In the genomic region with DNA sequence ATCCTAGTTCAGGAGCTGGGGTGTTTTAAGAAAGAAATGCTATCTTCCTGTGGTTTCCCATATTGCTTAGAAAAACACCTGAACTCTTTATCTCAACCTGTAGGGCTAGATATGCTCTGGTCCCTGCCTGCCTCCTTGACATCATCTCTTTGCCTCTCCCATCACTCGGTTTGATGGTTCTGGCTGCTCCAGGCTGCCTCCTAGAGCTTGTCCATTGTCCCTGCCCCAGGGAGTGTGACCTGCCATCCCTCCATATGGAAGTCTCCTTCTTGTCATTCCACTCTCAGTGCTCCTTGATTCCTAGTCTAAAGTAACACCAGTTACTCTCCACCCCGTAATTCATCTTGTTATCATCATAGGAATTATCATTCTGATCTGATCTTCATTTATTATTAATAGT, we compare ENCODE assay signal across 13 cellular contexts.
DNase-seq lines count a peak whose midpoint lies in the region; ATAC-seq and TF ChIP-seq lines count a peak whose summit lies in the region.
"Had no signal": no experiment of that assay in that cellular context is flagged by ENCODE, and none has a peak within 500 bp of the region (broad histone marks: within the 10 kb centered on the region; RNA-seq: fewer than 3 reads in every experiment).

No MANE protein-coding gene starts in this region.

- no peaks in the 10 kb centered on the region for H3K4me1 ChIP-seq in GM23338 (ENCODE audit: insufficient read depth)
- H3K4me1 ChIP-seq in H9 (ENCODE audit: insufficient read depth, low read length), result no peaks in the 10 kb centered on the region
- no peaks in the 10 kb centered on the region for H3K4me1 ChIP-seq in endodermal cell (ENCODE audit: control insufficient read depth, insufficient read depth, low read length)
- H3K4me1 ChIP-seq in mesendoderm (ENCODE audit: control insufficient read depth, low read depth, low read length), result no peaks in the 10 kb centered on the region
- H3K4me1 ChIP-seq: Caco-2 had no signal

- H3K27me3 Mint-ChIP-seq in GM23338 (ENCODE audit: insufficient read depth, low read depth, poor library complexity), result peaks cover 4% of the 10 kb centered on the region
- peaks cover 7% of the 10 kb centered on the region for H3K27me3 Mint-ChIP-seq in H9 (ENCODE audit: low read depth)
- H3K27me3 Mint-ChIP-seq in endodermal cell (ENCODE audit: insufficient read depth), result peaks cover 45% of the 10 kb centered on the region

- H3K79me1 ChIP-seq in H9 (ENCODE audit: insufficient read depth, low read depth, low read length, poor library complexity, severe bottlenecking) (no peaks in the 10 kb centered on the region), mesendoderm (ENCODE audit: low read length) (no peaks in the 10 kb centered on the region)

- no peaks in the 10 kb centered on the region; the same call in 2 of the 3 replicates for H3K9me3 Mint-ChIP-seq in GM23338
- no peaks in the 10 kb centered on the region; a peak in 2 of 5 replicates for H3K9me3 Mint-ChIP-seq in H9
- peaks cover 2% of the 10 kb centered on the region for H3K9me3 Mint-ChIP-seq in endodermal cell

- H3T11ph ChIP-seq in H9 (ENCODE audit: low read length), result no peak overlapping the region

- H2BK5ac ChIP-seq in H9 (ENCODE audit: insufficient read length, low read length) (no peak overlapping the region), mesendoderm (ENCODE audit: low read length) (no peak overlapping the region)

- TF ChIP-seq CTCF in GM23338 (conservative IDR thresholded peaks at IDR 0.05; ENCODE audit: low read depth in 2 of 2) (peak; percentile 46 to 68), H9 (conservative IDR thresholded peaks at IDR 0.05) (peak; percentile 64), endodermal cell (conservative IDR thresholded peaks at IDR 0.05) (peak; percentile 69)

- no peak overlapping the region for H3K14ac ChIP-seq in H9 (ENCODE audit: insufficient read depth, low read length)

- H3K56ac ChIP-seq in H9 (ENCODE audit: insufficient read length, low read depth, low read length) (no peak overlapping the region), mesendoderm (ENCODE audit: low read length) (no peak overlapping the region)

- no peak overlapping the region for H3K23ac ChIP-seq in H9 (ENCODE audit: insufficient read length, low read depth, low read length)
- H3K23ac ChIP-seq in mesendoderm (ENCODE audit: low read length), result no peak overlapping the region

- H3K4me2 ChIP-seq in GM23338, result no peak overlapping the region
- no peak overlapping the region for H3K4me2 ChIP-seq in H9 (ENCODE audit: insufficient read depth, insufficient read length, low read length)
- H3K4me2 ChIP-seq in mesendoderm (ENCODE audit: low read length), result no peak overlapping the region

- no peak overlapping the region for H2BK12ac ChIP-seq in H9 (ENCODE audit: insufficient read length, low read depth, low read length)

- H3K36me3 ChIP-seq in GM23338 (ENCODE audit: insufficient read depth), result no peaks in the 10 kb centered on the region
- H3K36me3 ChIP-seq in endodermal cell (ENCODE audit: control insufficient read depth, insufficient read depth, low read length), result no peaks in the 10 kb centered on the region
- H3K36me3 ChIP-seq in mesendoderm (ENCODE audit: control insufficient read depth, insufficient read depth, low read length), result no peaks in the 10 kb centered on the region

- H2AFZ ChIP-seq in GM23338 (no peak overlapping the region), H9 (ENCODE audit: low read length) (no peak overlapping the region)

- no CpG with 5 or more reads among the region's 2 CpGs for WGBS in H9 (ENCODE audit: extremely low coverage, insufficient read length, low lambda C conversion rate)
- WGBS in endodermal cell (ENCODE audit: insufficient coverage in 1 of 2, insufficient read length in 1 of 2), 2 experiments, result 38 to 72% methylated on average over 1 to 2 of the region's 2 CpGs
- no CpG with 5 or more reads among the region's 2 CpGs for WGBS in mesendoderm (ENCODE audit: extremely low coverage, insufficient coverage, low lambda C conversion rate)

- H3K79me2 ChIP-seq in GM23338 (replicated peaks; ENCODE audit: insufficient read depth) (no peaks in the 10 kb centered on the region), H9 (ENCODE audit: insufficient read depth, low read length) (no peaks in the 10 kb centered on the region), mesendoderm (ENCODE audit: control insufficient read depth, insufficient read depth, low read length) (no peaks in the 10 kb centered on the region)

- H3K4ac ChIP-seq in H9 (ENCODE audit: low read depth, low read length), result no peak overlapping the region
- H3K4ac ChIP-seq in mesendoderm (ENCODE audit: low read depth, low read length), result no peak overlapping the region

- no peaks in the 10 kb centered on the region for H3K27me3 ChIP-seq in GM23338 (ENCODE audit: insufficient read depth)
- no peaks in the 10 kb centered on the region for H3K27me3 ChIP-seq in H9 (ENCODE audit: insufficient read depth, low read length)
- peaks cover 9% of the 10 kb centered on the region for H3K27me3 ChIP-seq in endodermal cell (ENCODE audit: control insufficient read depth, insufficient read depth, low read length, poor library complexity, severe bottlenecking)
- no peaks in the 10 kb centered on the region for H3K27me3 ChIP-seq in mesendoderm (ENCODE audit: insufficient read depth, low read length, poor library complexity)

- H3K4me3 Mint-ChIP-seq in GM23338 (no peak overlapping the region), H9 (no peak overlapping the region), endodermal cell (no peak overlapping the region)
- H3K4me3 Mint-ChIP-seq: CD4-positive, alpha-beta T cell had no signal

- H2BK120ac ChIP-seq in H9 (ENCODE audit: low read depth, low read length, poor library complexity, severe bottlenecking) (no peak overlapping the region), mesendoderm (ENCODE audit: low read depth, low read length) (no peak overlapping the region)

- ATAC-seq in GM23338, result peak; percentile 93

- H2AK5ac ChIP-seq in H9 (ENCODE audit: insufficient read length, low read length) (no peak overlapping the region), mesendoderm (ENCODE audit: low read length) (no peak overlapping the region)

- no peak overlapping the region for H4K91ac ChIP-seq in H9 (ENCODE audit: insufficient read length, low read depth, low read length)

- H4K20me1 ChIP-seq in GM23338 (replicated peaks; ENCODE audit: insufficient read depth) (no peaks in the 10 kb centered on the region), H9 (ENCODE audit: control insufficient read depth, insufficient read depth, insufficient read length) (no peaks in the 10 kb centered on the region)

- no peaks in the 10 kb centered on the region for H3F3A ChIP-seq in GM23338 (replicated peaks; ENCODE audit: low read depth)

- DNase-seq in GM23338 (ENCODE audit: low spot score) (peak; percentile 68), H9 (peak; percentile 63), endodermal cell (peak; percentile 80), mesendoderm (peak; percentile 56), GM03348 (ENCODE audit: low spot score) (no peak), T1000 (lab: John Stamatoyannopoulos, UW) (no peak)
- no peak for DNase-seq in activated naive CD4-positive, alpha-beta T cell treated with anti-CD3 and anti-CD28 coated beads, Interleukin-2, amount 50 U/mL, for 16 hours
- DNase-seq: ACHN; Caco-2; CD4-positive, alpha-beta T cell; GOT3; HCEC 1CT had no signal

- H3K36me3 Mint-ChIP-seq in GM23338 (ENCODE audit: low read depth) (no peaks in the 10 kb centered on the region; the same call in 2 of the 3 replicates), H9 (ENCODE audit: insufficient read depth in 1 of 3, low read depth in 3 of 3) (no peaks in the 10 kb centered on the region; a peak in 2 of 7 replicates), endodermal cell (ENCODE audit: low read depth) (no peaks in the 10 kb centered on the region)

- H4K5ac ChIP-seq in H9 (ENCODE audit: insufficient read length, low read depth, low read length), result no peak overlapping the region
- no peak overlapping the region for H4K5ac ChIP-seq in mesendoderm (ENCODE audit: low read length)

- H3K4me1 Mint-ChIP-seq in GM23338 (peaks cover 5% of the 10 kb centered on the region; the same call in 1 of the 3 replicates), H9 (peaks cover 5 to 13% of the 10 kb centered on the region in 2 experiments; a peak in 3 of 4 replicates), endodermal cell (no peaks in the 10 kb centered on the region)

- H2BK20ac ChIP-seq in H9 (ENCODE audit: low read depth, low read length, poor library complexity, severe bottlenecking), result no peak overlapping the region

- no peak overlapping the region for H2BK15ac ChIP-seq in H9 (ENCODE audit: low read depth, low read length)
- H2BK15ac ChIP-seq in mesendoderm (replicated peaks; ENCODE audit: low read depth), result no peak overlapping the region

- H3K27ac Mint-ChIP-seq in GM23338 (no peak overlapping the region), H9 (no peak overlapping the region; a peak in 1 of 7 replicates), endodermal cell (no peak overlapping the region)
- H3K27ac Mint-ChIP-seq: CD4-positive, alpha-beta T cell had no signal

- H4K8ac ChIP-seq in H9 (replicated peaks; ENCODE audit: insufficient read length, low read depth, low read length) (no peak overlapping the region), mesendoderm (ENCODE audit: low read depth, low read length) (no peak overlapping the region)

- H3K9me3 ChIP-seq in H9 (ENCODE audit: control insufficient read depth, low read depth, low read length) (no peaks in the 10 kb centered on the region), endodermal cell (ENCODE audit: control insufficient read depth, low read length) (no peaks in the 10 kb centered on the region)
- H3K9me3 ChIP-seq: Caco-2 had no signal

- H3K9me2 ChIP-seq in GM23338 (ENCODE audit: insufficient read depth), result no peaks in the 10 kb centered on the region

- H3K27ac ChIP-seq in GM23338 (ENCODE audit: low read depth) (no peak overlapping the region), H9 (ENCODE audit: insufficient read length, low read depth, low read length) (no peak overlapping the region), endodermal cell (ENCODE audit: low read depth, low read length) (no peak overlapping the region), mesendoderm (ENCODE audit: low read depth, low read length) (no peak overlapping the region)
- H3K27ac ChIP-seq: C4-2B had no signal

- H3K23me2 ChIP-seq in H9 (ENCODE audit: insufficient read length, low read depth, low read length, poor library complexity, severe bottlenecking), result no peaks in the 10 kb centered on the region

- H3K4me3 ChIP-seq in GM23338 (no peak overlapping the region), endodermal cell (ENCODE audit: low read length) (no peak overlapping the region), mesendoderm (ENCODE audit: low read length) (no peak overlapping the region)

- no peak overlapping the region for H3K9ac ChIP-seq in H9 (ENCODE audit: extremely low read depth, insufficient read length, low read length)
- H3K9ac ChIP-seq in endodermal cell (ENCODE audit: extremely low read depth, low read length, poor library complexity, severe bottlenecking), result no peak overlapping the region
- H3K9ac ChIP-seq in mesendoderm (ENCODE audit: low read length), result no peak overlapping the region

- H3K18ac ChIP-seq in H9 (ENCODE audit: insufficient read length, low read depth, low read length) (no peak overlapping the region), mesendoderm (ENCODE audit: low read length) (no peak overlapping the region)

TF ChIP-seq in GM23338, 12 proteins besides CTCF, POLR2A, EP300 and RAD21 (continues in another document):
- TF ChIP-seq EZH2 (IDR thresholded peaks at IDR 0.05; ENCODE audit: low read depth, unreplicated experiment), result no peak

Comparison
In these comparisons a context has a peak if more than half of its experiments do, and no peak if none do; other contexts are left out.
1. DNase-seq: peak in GM23338 (single experiment), H9 (single experiment), endodermal cell (single experiment) and mesendoderm (single experiment); none in activated naive CD4-positive, alpha-beta T cell treated with anti-CD3 and anti-CD28 coated beads, Interleukin-2, amount 50 U/mL, for 16 hours (single experiment), GM03348 (single experiment) and T1000 (single experiment).
2. Peak in every context shown above with its lines, with median percentiles within 50 percentile points of each other: CTCF ChIP-seq.